ENCODE assay signal across 8 cellular contexts in genomic region chr21:34836103-34836932, GRCh38.
A peak's percentile ranks its signal among the peaks of the same experiment; 100 is the strongest.
DNase-seq lines count a peak whose midpoint lies in the region; ATAC-seq and TF ChIP-seq lines count a peak whose summit lies in the region.

No MANE protein-coding gene starts in this region.

- H3K27ac ChIP-seq in fibroblast of lung (ENCODE audit: insufficient read depth, low read length) = peak overlapping the region; percentile 86
- no peak overlapping the region for H3K27ac ChIP-seq in SJCRH30

- peak overlapping the region; percentile 73 for H3K4me2 ChIP-seq in fibroblast of lung (ENCODE audit: extremely low read depth, insufficient read depth, low read length)

- H3K4me1 Mint-ChIP-seq in HFFc6 (ENCODE audit: low read depth) = peaks cover 61% of the 10 kb centered on the region
- H3K4me1 Mint-ChIP-seq in T-helper 17 cell = peaks cover 43% of the 10 kb centered on the region

- H3K27ac Mint-ChIP-seq in HFFc6 (peak overlapping the region; percentile 94), T-helper 17 cell (peak overlapping the region; percentile 75)

- H2AFZ ChIP-seq in fibroblast of lung (ENCODE audit: low read length) = no peak overlapping the region

- H3K4me3 ChIP-seq in fibroblast of lung (replicated peaks in 1 of 4; ENCODE audit: control extremely low read depth in 1 of 4, insufficient read depth in 1 of 4, low read depth in 3 of 4, low read length in 4 of 4) (peak overlapping the region; percentile 5 to 93 (median 33)), SJCRH30 (no peak overlapping the region)

- H3K36me3 Mint-ChIP-seq in HFFc6 (ENCODE audit: low read depth) (peaks cover 46% of the 10 kb centered on the region), T-helper 17 cell (ENCODE audit: low read depth) (peaks cover 3% of the 10 kb centered on the region)

- ATAC-seq in T-helper 17 cell = peak; percentile 45
- ATAC-seq in sciatic nerve = peak; percentile 93
- ATAC-seq in GM18520 (IDR thresholded peaks at IDR 0.05; ENCODE audit: unreplicated experiment) = no peak

- peaks cover 2% of the 10 kb centered on the region for H4K20me1 ChIP-seq in fibroblast of lung (ENCODE audit: control insufficient read depth, extremely low read depth, insufficient read depth, low read length)

- no peaks in the 10 kb centered on the region for H3K27me3 ChIP-seq in fibroblast of lung (ENCODE audit: control insufficient read depth, insufficient read depth, low read length)
- no peaks in the 10 kb centered on the region for H3K27me3 ChIP-seq in SJCRH30

- intact Hi-C loops in sciatic nerve (cut with DNase I) = no loop called here

- peak; percentile 99 for DNase-seq in HFFc6
- no peak for DNase-seq in T-helper 17 cell
- peak; percentile 100 for DNase-seq in fibroblast of lung (ENCODE audit: low read depth in 2 of 2)
- DNase-seq in sciatic nerve (ENCODE audit: low spot score) = no peak
- DNase-seq in SJCRH30 = no peak
- no peak for DNase-seq in NCI-H1092 treated with DMSO at 0.1 percent for 48 hours (lab: John Stamatoyannopoulos, UW)
- DNase-seq in midbrain (lab: John Stamatoyannopoulos, UW) = no peak

- H3K4me3 Mint-ChIP-seq in HFFc6 (peak overlapping the region; percentile 78), T-helper 17 cell (peak overlapping the region; percentile 56)

- H3K9me3 ChIP-seq in T-helper 17 cell (ENCODE audit: control insufficient read depth, low read length, poor library complexity, severe bottlenecking) = no peaks in the 10 kb centered on the region
- no peaks in the 10 kb centered on the region for H3K9me3 ChIP-seq in fibroblast of lung (ENCODE audit: control insufficient read depth, insufficient read depth, low read depth, low read length)
- no peaks in the 10 kb centered on the region for H3K9me3 ChIP-seq in SJCRH30 (replicated peaks)

- peaks cover 71% of the 10 kb centered on the region for H3K79me2 ChIP-seq in fibroblast of lung (ENCODE audit: control insufficient read depth, insufficient read depth, low read length)

- H3K27me3 Mint-ChIP-seq in HFFc6 (ENCODE audit: insufficient read depth) = peaks cover 6% of the 10 kb centered on the region
- H3K27me3 Mint-ChIP-seq in T-helper 17 cell = no peaks in the 10 kb centered on the region

- H3K9ac ChIP-seq in fibroblast of lung (ENCODE audit: insufficient read depth, low read length) = peak overlapping the region; percentile 27

- peaks cover 31% of the 10 kb centered on the region for H3K4me1 ChIP-seq in fibroblast of lung (ENCODE audit: control insufficient read depth, extremely low read depth, insufficient read depth, low read length)
- H3K4me1 ChIP-seq in SJCRH30 = no peaks in the 10 kb centered on the region

- H3K36me3 ChIP-seq in fibroblast of lung (ENCODE audit: control insufficient read depth, insufficient read depth, low read length) (peaks cover 23% of the 10 kb centered on the region), SJCRH30 (peaks cover 85% of the 10 kb centered on the region)

- no peaks in the 10 kb centered on the region for H3K9me3 Mint-ChIP-seq in HFFc6

- TF ChIP-seq CTCF in HFFc6 (IDR thresholded peaks at IDR 0.05) (no peak), fibroblast of lung (conservative IDR thresholded peaks at IDR 0.05 in 1 of 2, IDR thresholded peaks at IDR 0.05 in 1 of 2; ENCODE audit: low read depth in 1 of 2, low read length in 2 of 2) (no peak)

Comparison
In these comparisons a context has a peak if more than half of its experiments do, and no peak if none do; other contexts are left out.
1. DNase-seq: peak in HFFc6 (single experiment) and fibroblast of lung (2 of 2); none in T-helper 17 cell (0 of 3), sciatic nerve (single experiment), SJCRH30 (0 of 2), NCI-H1092 treated with DMSO at 0.1 percent for 48 hours (single experiment) and midbrain (single experiment).